Comparison of ENCODE assay signal across 1 cellular context in genomic region chrX:41933546-41933945, GRCh38.
TF ChIP-seq lines count a peak whose summit lies in the region.

No MANE protein-coding gene starts in this region.

TF ChIP-seq in HEK293, 187 proteins besides CTCF, POLR2A, EP300 and RAD21 (continued from another document):
- no peak for TF ChIP-seq ZNF639 (tag by site-specific recombination; IDR thresholded peaks at IDR 0.05)
- TF ChIP-seq ZNF623 (tag by site-specific recombination; IDR thresholded peaks at IDR 0.05) = no peak
- TF ChIP-seq KLF17 (tag by site-specific recombination; IDR thresholded peaks at IDR 0.05) = no peak
- TF ChIP-seq SETDB1 (IDR thresholded peaks at IDR 0.05; ENCODE audit: insufficient read length, low read length) = peak; percentile 30
- 0 out of 2 replicates have a peak, but pooled peaks have one; percentile 11 for TF ChIP-seq ZXDB (tag by site-specific recombination; IDR thresholded peaks at IDR 0.05)
- no peak for TF ChIP-seq ZNF335 (tag by site-specific recombination; conservative IDR thresholded peaks at IDR 0.05)
- TF ChIP-seq ZNF488 (tag by site-specific recombination; IDR thresholded peaks at IDR 0.05) = no peak
- no peak for TF ChIP-seq ZBTB11 (tag by site-specific recombination; conservative IDR thresholded peaks at IDR 0.05; ENCODE audit: low read depth)
- peak; percentile 39; the same call in 1 of the 2 replicates for TF ChIP-seq SCRT1 (tag by site-specific recombination; IDR thresholded peaks at IDR 0.05; ENCODE audit: borderline replicate concordance)
- no peak for TF ChIP-seq ZNF76 (tag by site-specific recombination; IDR thresholded peaks at IDR 0.05; ENCODE audit: borderline replicate concordance, low read depth)
- no peak for TF ChIP-seq ZNF155 (tag by site-specific recombination; IDR thresholded peaks at IDR 0.05)
- no peak for TF ChIP-seq SP7 (tag by site-specific recombination; IDR thresholded peaks at IDR 0.05)
- no peak for TF ChIP-seq ZNF26 (tag by site-specific recombination; IDR thresholded peaks at IDR 0.05)
- TF ChIP-seq ZSCAN30 (tag by site-specific recombination; IDR thresholded peaks at IDR 0.05) = no peak
- TF ChIP-seq TRIM28 (IDR thresholded peaks at IDR 0.05; ENCODE audit: borderline replicate concordance, low read length) = peak; percentile 54; the same call in 1 of the 2 replicates
- no peak for TF ChIP-seq PBX3 (CRISPR knock-in tag; IDR thresholded peaks at IDR 0.05)
- peak; percentile 61 for TF ChIP-seq PRDM6 (tag by site-specific recombination; IDR thresholded peaks at IDR 0.05)
- no peak for TF ChIP-seq ZNF514 (tag by site-specific recombination; IDR thresholded peaks at IDR 0.05)
